29 cellular contexts compared by ENCODE assay signal in the genomic region with DNA sequence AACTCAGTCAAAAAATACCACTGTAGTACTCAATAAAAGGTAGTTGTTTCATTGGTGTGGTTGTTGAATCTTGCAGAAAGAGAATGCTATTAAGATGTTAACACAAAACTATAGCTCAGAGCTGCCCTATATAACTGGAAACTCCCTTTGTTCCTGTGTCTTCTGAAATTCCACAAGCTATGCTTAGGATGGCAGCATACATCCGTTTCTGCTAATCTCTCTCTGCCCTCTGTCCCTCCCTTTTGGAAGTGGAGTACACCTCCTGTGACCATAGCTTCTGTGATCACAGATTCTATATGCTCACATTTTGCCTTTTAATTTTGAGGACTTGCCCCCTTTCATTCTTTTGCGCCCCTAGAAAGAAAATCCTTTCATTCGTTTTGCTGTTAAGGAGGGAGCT. TPM values are rescaled to one million over a fixed set of nuclear protein-coding genes. Genes with fewer than 3 reads are reported as not detected.
"Had no signal": no experiment of that assay in that cellular context is flagged by ENCODE, and none has a peak within 500 bp of the region (broad histone marks: within the 10 kb centered on the region; RNA-seq: fewer than 3 reads in every experiment).

No MANE protein-coding gene starts in this region.

- H3K36me3 Mint-ChIP-seq: activated CD4-positive, alpha-beta memory T cell treated with anti-CD3 and anti-CD28 coated beads for 36 hours; activated naive CD4-positive, alpha-beta T cell treated with anti-CD3 and anti-CD28 coated beads, Interleukin-2, amount 10 ng/mL, durations not matched to agents 7 days and 5 days; activated naive CD8-positive, alpha-beta T cell treated with anti-CD3 and anti-CD28 coated beads for 36 hours had no signal

- H3K4me3 ChIP-seq: breast epithelium, SJSA1 had no signal

- H3K9me3 ChIP-seq: breast epithelium, SJSA1 had no signal

- H3K36me3 ChIP-seq: breast epithelium, SJSA1 had no signal

- H3K4me3 Mint-ChIP-seq: activated CD4-positive, alpha-beta memory T cell treated with anti-CD3 and anti-CD28 coated beads for 36 hours; activated CD4-positive, alpha-beta T cell treated with anti-CD3 and anti-CD28 coated beads, Interleukin-2, amount 10 ng/mL, durations not matched to agents 7 days and 5 days; activated naive CD4-positive, alpha-beta T cell treated with anti-CD3 and anti-CD28 coated beads, Interleukin-2, amount 10 ng/mL, durations not matched to agents 7 days and 5 days; activated naive CD8-positive, alpha-beta T cell treated with anti-CD3 and anti-CD28 coated beads for 36 hours; T-helper 1 cell treated with Interleukin-12 subunit alpha and Interleukin-12 subunit beta and Interleukin-4 antibody, amounts not matched to agents 30 μg/mL and 1 μg/mL, for 36 hours had no signal

- H3K27me3 Mint-ChIP-seq: activated CD4-positive, alpha-beta memory T cell treated with anti-CD3 and anti-CD28 coated beads for 36 hours; activated CD4-positive, alpha-beta T cell treated with anti-CD3 and anti-CD28 coated beads, Interleukin-2, amount 10 ng/mL, durations not matched to agents 7 days and 5 days; activated naive CD4-positive, alpha-beta T cell treated with anti-CD3 and anti-CD28 coated beads, Interleukin-2, amount 10 ng/mL, durations not matched to agents 7 days and 5 days; activated naive CD8-positive, alpha-beta T cell treated with anti-CD3 and anti-CD28 coated beads for 36 hours had no signal

- H3K4me1 Mint-ChIP-seq: activated CD4-positive, alpha-beta T cell treated with anti-CD3 and anti-CD28 coated beads, Interleukin-2, amount 10 ng/mL, durations not matched to agents 7 days and 5 days; activated naive CD4-positive, alpha-beta T cell treated with anti-CD3 and anti-CD28 coated beads, Interleukin-2, amount 10 ng/mL, durations not matched to agents 7 days and 5 days had no signal

- H3K27ac Mint-ChIP-seq: activated CD4-positive, alpha-beta memory T cell treated with anti-CD3 and anti-CD28 coated beads for 36 hours; activated CD4-positive, alpha-beta T cell treated with anti-CD3 and anti-CD28 coated beads, Interleukin-2, amount 10 ng/mL, durations not matched to agents 7 days and 5 days; activated naive CD4-positive, alpha-beta T cell treated with anti-CD3 and anti-CD28 coated beads, Interleukin-2, amount 10 ng/mL, durations not matched to agents 7 days and 5 days; activated naive CD8-positive, alpha-beta T cell treated with anti-CD3 and anti-CD28 coated beads for 36 hours; activated T-helper 2 cell treated with anti-CD3 and anti-CD28 coated beads, Interferon-gamma antibody, Interleukin-2, Interleukin-4, amounts not matched to agents 10 μg/mL and 5 μg/mL and 100 μg/mL, durations not matched to agents 14 hours and 24 hours and 36 hours; T-helper 1 cell treated with Interleukin-12 subunit alpha and Interleukin-12 subunit beta and Interleukin-4 antibody, amounts not matched to agents 30 μg/mL and 1 μg/mL, for 36 hours had no signal

- H3K27me3 ChIP-seq: breast epithelium, SJSA1 had no signal

- H3K9me3 Mint-ChIP-seq: activated CD4-positive, alpha-beta T cell treated with anti-CD3 and anti-CD28 coated beads, Interleukin-2, amount 10 ng/mL, durations not matched to agents 7 days and 5 days; activated naive CD4-positive, alpha-beta T cell treated with anti-CD3 and anti-CD28 coated beads, Interleukin-2, amount 10 ng/mL, durations not matched to agents 7 days and 5 days; activated naive CD8-positive, alpha-beta T cell treated with anti-CD3 and anti-CD28 coated beads for 36 hours; activated T-helper 2 cell treated with anti-CD3 and anti-CD28 coated beads, Interferon-gamma antibody, Interleukin-2, Interleukin-4, amounts not matched to agents 10 μg/mL and 5 μg/mL and 100 μg/mL, durations not matched to agents 14 hours and 24 hours and 36 hours; T-helper 1 cell treated with Interleukin-12 subunit alpha and Interleukin-12 subunit beta and Interleukin-4 antibody, amounts not matched to agents 30 μg/mL and 1 μg/mL, for 36 hours had no signal

- H3K27ac ChIP-seq: breast epithelium, SJSA1 had no signal

- H3K4me1 ChIP-seq: breast epithelium, SJSA1 had no signal

- DNase-seq: activated CD4-positive, alpha-beta memory T cell treated with anti-CD3 and anti-CD28 coated beads for 36 hours; activated CD4-positive, alpha-beta T cell treated with anti-CD3 and anti-CD28 coated beads, Interleukin-2, amount 10 ng/mL, durations not matched to agents 7 days and 5 days; activated CD4-positive, CD25-positive, alpha-beta regulatory T cell treated with anti-CD3 and anti-CD28 coated beads, Interleukin-2, amount 50 U/mL, for 72 hours; activated CD8-positive, alpha-beta memory T cell treated with anti-CD3 and anti-CD28 coated beads for 24 hours; activated gamma-delta T cell treated with Interleukin-2 at 50 U/mL for 16 hours; activated naive CD4-positive, alpha-beta T cell treated with anti-CD3 and anti-CD28 coated beads, Interleukin-2, amount 10 ng/mL, durations not matched to agents 7 days and 5 days; activated naive CD8-positive, alpha-beta T cell treated with anti-CD3 and anti-CD28 coated beads for 36 hours; activated T-cell treated with anti-CD3 and anti-CD28 coated beads for 4 hours; activated T-cell treated with anti-CD3 and anti-CD28 coated beads, Interleukin-2, amount 50 U/mL, for 48 hours; anterior cingulate cortex; central memory CD4-positive, alpha-beta T cell; IMR-90; Kasumi-1; KBM-7; NCI-H1105 treated with DMSO at 0.1 percent for 48 hours; NCI-H1436 treated with DMSO at 0.1 percent for 48 hours; NCI-H187 treated with DMSO at 0.1 percent for 48 hours; NCI-H2081 treated with DMSO at 0.1 percent for 48 hours; NCI-H2227 treated with DMSO at 0.1 percent for 48 hours; NCI-H526; NCI-H774; NK-92 treated with Interleukin-12 subunit alpha and Interleukin-12 subunit beta, amount 100 ng/mL, for 24 hours; PC-3; SHP77 had no signal

RNA-seq across cellular contexts. Expression of gene ARPP21, which starts 33.7 kb away (rescaled TPM):
- total RNA-seq: activated CD4-positive, alpha-beta memory T cell treated with anti-CD3 and anti-CD28 coated beads for 36 hours; activated CD4-positive, alpha-beta T cell treated with anti-CD3 and anti-CD28 coated beads, Interleukin-2, amount 10 ng/mL, durations not matched to agents 7 days and 5 days; activated naive CD8-positive, alpha-beta T cell treated with anti-CD3 and anti-CD28 coated beads for 36 hours; IMR-90; NCI-H460; PC-3; SJSA1 had no signal
- polyA plus RNA-seq: IMR-90 had no signal
